In genomic region chr9:89813482-89813881, GRCh38 we compare ENCODE assay signal across 17 cellular contexts.
A peak's percentile ranks its signal among the peaks of the same experiment; 100 is the strongest.
DNase-seq lines count a peak whose midpoint lies in the region; ATAC-seq and TF ChIP-seq lines count a peak whose summit lies in the region.
"Had no signal": no experiment of that assay in that cellular context is flagged by ENCODE, and none has a peak within 500 bp of the region (broad histone marks: within the 10 kb centered on the region; RNA-seq: fewer than 3 reads in every experiment).

No MANE protein-coding gene starts in this region.

- no peaks in the 10 kb centered on the region for H3K27me3 ChIP-seq in upper lobe of right lung

- H3K27ac Mint-ChIP-seq in activated CD8-positive, alpha-beta memory T cell treated with anti-CD3 and anti-CD28 coated beads, Interleukin-2, amount 10 ng/mL, durations not matched to agents 7 days and 5 days = no peak overlapping the region
- peak overlapping the region; percentile 28 for H3K27ac Mint-ChIP-seq in memory B cell
- H3K27ac Mint-ChIP-seq: CD4-positive, alpha-beta T cell; GM23338; H9 had no signal

- no peaks in the 10 kb centered on the region for H3K36me3 Mint-ChIP-seq in activated CD8-positive, alpha-beta memory T cell treated with anti-CD3 and anti-CD28 coated beads, Interleukin-2, amount 10 ng/mL, durations not matched to agents 7 days and 5 days
- no peaks in the 10 kb centered on the region for H3K36me3 Mint-ChIP-seq in memory B cell
- no peaks in the 10 kb centered on the region for H3K36me3 Mint-ChIP-seq in activated T-cell treated with anti-CD3 and anti-CD28 coated beads, Interleukin-2, amount 50 U/mL, for 4 hours (ENCODE audit: insufficient read depth)

- H3K4me1 ChIP-seq in OCI-LY7 (ENCODE audit: insufficient read depth, low read length, poor library complexity, severe bottlenecking) (peaks cover 23% of the 10 kb centered on the region), upper lobe of right lung (peaks cover 16% of the 10 kb centered on the region)

- H3K4me3 ChIP-seq in OCI-LY7 (ENCODE audit: low read depth, low read length, poor library complexity, severe bottlenecking) (no peak overlapping the region), upper lobe of right lung (no peak overlapping the region)
- H3K4me3 ChIP-seq: GM23338 had no signal

- H3K79me2 ChIP-seq in OCI-LY7 (ENCODE audit: insufficient read depth, low read depth, low read length) = no peaks in the 10 kb centered on the region

- POLR2A ChIA-PET in OCI-LY7 (lab: Charles Lee) = interaction anchor here (0.6 to 1.0 kb wide), 5 partner anchors 21 to 884 kb away, joined by 3 to 4 read pairs (median 4); no protein-coding TSS in a partner anchor

- H3K9me2 ChIP-seq in OCI-LY7 (ENCODE audit: insufficient read depth, low read length) = no peaks in the 10 kb centered on the region

- CTCF ChIA-PET in activated CD8-positive, alpha-beta memory T cell treated with anti-CD3 and anti-CD28 coated beads, Interleukin-2, amount 10 ng/mL, durations not matched to agents 7 days and 5 days (lab: Charles Lee) = interaction anchor here (0.6 kb wide), 2 partner anchors 20 to 70 kb away, joined by 3 to 5 read pairs; no protein-coding TSS in a partner anchor
- CTCF ChIA-PET in OCI-LY7 (lab: Charles Lee; ENCODE audit: unreplicated experiment) = no interaction called here

- no peaks in the 10 kb centered on the region for H3K9me3 Mint-ChIP-seq in activated CD8-positive, alpha-beta memory T cell treated with anti-CD3 and anti-CD28 coated beads, Interleukin-2, amount 10 ng/mL, durations not matched to agents 7 days and 5 days (ENCODE audit: low read depth)
- no peaks in the 10 kb centered on the region for H3K9me3 Mint-ChIP-seq in memory B cell
- no peaks in the 10 kb centered on the region for H3K9me3 Mint-ChIP-seq in activated T-cell treated with anti-CD3 and anti-CD28 coated beads, Interleukin-2, amount 50 U/mL, for 4 hours
- H3K9me3 Mint-ChIP-seq: CD4-positive, alpha-beta T cell; GM23338; H9 had no signal

- TF ChIP-seq CTCF in OCI-LY7 (conservative IDR thresholded peaks at IDR 0.05; ENCODE audit: low read length) (no peak), upper lobe of right lung (IDR thresholded peaks at IDR 0.05) (no peak)

- no peak overlapping the region for H2AFZ ChIP-seq in OCI-LY7 (ENCODE audit: low read length)
- H2AFZ ChIP-seq: GM23338 had no signal

- DNase-seq in activated CD8-positive, alpha-beta memory T cell treated with anti-CD3 and anti-CD28 coated beads, Interleukin-2, amount 10 ng/mL, durations not matched to agents 7 days and 5 days = peak; percentile 29
- no peak for DNase-seq in activated CD8-positive, alpha-beta memory T cell treated with anti-CD3 and anti-CD28 coated beads, Interleukin-2, amount 50 U/mL, for 4 hours
- DNase-seq in OCI-LY7 (ENCODE audit: low spot score) = peak; percentile 14
- no peak for DNase-seq in memory B cell (ENCODE audit: low spot score in 2 of 2)
- peak; percentile 20 for DNase-seq in upper lobe of right lung
- DNase-seq in occipital lobe (lab: John Stamatoyannopoulos, UW) = no peak
- no peak for DNase-seq in DMS114 treated with DMSO at 0.1 percent for 48 hours (lab: John Stamatoyannopoulos, UW; ENCODE audit: unreplicated experiment)
- DNase-seq in activated T-cell treated with anti-CD3 and anti-CD28 coated beads, Interleukin-2, amount 50 U/mL, for 4 hours = no peak
- DNase-seq: ACHN; C1 segment of cervical spinal cord; Calu3; CD4-positive, alpha-beta T cell; DMS 273 treated with DMSO at 0.1 percent for 48 hours; DMS79; EL; H9 had no signal

- no peak overlapping the region for H3K4me3 Mint-ChIP-seq in activated CD8-positive, alpha-beta memory T cell treated with anti-CD3 and anti-CD28 coated beads, Interleukin-2, amount 10 ng/mL, durations not matched to agents 7 days and 5 days
- H3K4me3 Mint-ChIP-seq in memory B cell = no peak overlapping the region
- no peak overlapping the region for H3K4me3 Mint-ChIP-seq in activated T-cell treated with anti-CD3 and anti-CD28 coated beads, Interleukin-2, amount 50 U/mL, for 4 hours
- H3K4me3 Mint-ChIP-seq: CD4-positive, alpha-beta T cell; GM23338; H9 had no signal

- H3K4me2 ChIP-seq in OCI-LY7 (ENCODE audit: low read length) = no peak overlapping the region
- H3K4me2 ChIP-seq: GM23338 had no signal

- H3K36me3 ChIP-seq in OCI-LY7 (ENCODE audit: insufficient read depth, low read length) (no peaks in the 10 kb centered on the region), upper lobe of right lung (no peaks in the 10 kb centered on the region)

- peaks cover 19% of the 10 kb centered on the region for H3K4me1 Mint-ChIP-seq in activated CD8-positive, alpha-beta memory T cell treated with anti-CD3 and anti-CD28 coated beads, Interleukin-2, amount 10 ng/mL, durations not matched to agents 7 days and 5 days
- H3K4me1 Mint-ChIP-seq in memory B cell = peaks cover 29% of the 10 kb centered on the region
- peaks cover 8% of the 10 kb centered on the region for H3K4me1 Mint-ChIP-seq in activated T-cell treated with anti-CD3 and anti-CD28 coated beads, Interleukin-2, amount 50 U/mL, for 4 hours (ENCODE audit: low read depth)

- no peaks in the 10 kb centered on the region for H3K9me3 ChIP-seq in OCI-LY7 (ENCODE audit: low read length)
- H3K9me3 ChIP-seq in upper lobe of right lung = no peaks in the 10 kb centered on the region

- H3K27ac ChIP-seq in OCI-LY7 (ENCODE audit: low read depth, low read length, poor library complexity, severe bottlenecking) (no peak overlapping the region), upper lobe of right lung (no peak overlapping the region)

- BruUV-seq in OCI-LY7 (replicated peaks; lab: Mats Ljungman, UMichigan) = no TSS peak

- ATAC-seq in activated CD8-positive, alpha-beta memory T cell treated with anti-CD3 and anti-CD28 coated beads, Interleukin-2, amount 10 ng/mL, durations not matched to agents 7 days and 5 days = no peak
- ATAC-seq in memory B cell (ENCODE audit: low read depth) (no peak), upper lobe of right lung (no peak)
- ATAC-seq in activated T-cell treated with anti-CD3 and anti-CD28 coated beads, Interleukin-2, amount 50 U/mL, for 4 hours = no peak

- intact Hi-C loops in OCI-LY7 (cut with micrococcal nuclease; ENCODE audit: unreplicated experiment) (no loop called here), upper lobe of right lung (cut with DNase I) (no loop called here)

- H3K27me3 Mint-ChIP-seq in activated CD8-positive, alpha-beta memory T cell treated with anti-CD3 and anti-CD28 coated beads, Interleukin-2, amount 10 ng/mL, durations not matched to agents 7 days and 5 days = peaks cover 53% of the 10 kb centered on the region
- H3K27me3 Mint-ChIP-seq in memory B cell = peaks cover 5% of the 10 kb centered on the region
- peaks cover 4% of the 10 kb centered on the region for H3K27me3 Mint-ChIP-seq in activated T-cell treated with anti-CD3 and anti-CD28 coated beads, Interleukin-2, amount 50 U/mL, for 4 hours (ENCODE audit: low read depth)

- H4K20me1 ChIP-seq in OCI-LY7 (ENCODE audit: insufficient read depth, low read length) = no peaks in the 10 kb centered on the region

Comparison
In these comparisons a context has a peak if more than half of its experiments do, and no peak if none do; other contexts are left out.
1. DNase-seq: peak in activated CD8-positive, alpha-beta memory T cell treated with anti-CD3 and anti-CD28 coated beads, Interleukin-2, amount 10 ng/mL, durations not matched to agents 7 days and 5 days (single experiment), OCI-LY7 (single experiment) and upper lobe of right lung (single experiment); none in activated CD8-positive, alpha-beta memory T cell treated with anti-CD3 and anti-CD28 coated beads, Interleukin-2, amount 50 U/mL, for 4 hours (single experiment), memory B cell (0 of 2), occipital lobe (single experiment), DMS114 treated with DMSO at 0.1 percent for 48 hours (single experiment) and activated T-cell treated with anti-CD3 and anti-CD28 coated beads, Interleukin-2, amount 50 U/mL, for 4 hours (single experiment).